ENCODE assay signal across 1 cellular context in the genomic region with DNA sequence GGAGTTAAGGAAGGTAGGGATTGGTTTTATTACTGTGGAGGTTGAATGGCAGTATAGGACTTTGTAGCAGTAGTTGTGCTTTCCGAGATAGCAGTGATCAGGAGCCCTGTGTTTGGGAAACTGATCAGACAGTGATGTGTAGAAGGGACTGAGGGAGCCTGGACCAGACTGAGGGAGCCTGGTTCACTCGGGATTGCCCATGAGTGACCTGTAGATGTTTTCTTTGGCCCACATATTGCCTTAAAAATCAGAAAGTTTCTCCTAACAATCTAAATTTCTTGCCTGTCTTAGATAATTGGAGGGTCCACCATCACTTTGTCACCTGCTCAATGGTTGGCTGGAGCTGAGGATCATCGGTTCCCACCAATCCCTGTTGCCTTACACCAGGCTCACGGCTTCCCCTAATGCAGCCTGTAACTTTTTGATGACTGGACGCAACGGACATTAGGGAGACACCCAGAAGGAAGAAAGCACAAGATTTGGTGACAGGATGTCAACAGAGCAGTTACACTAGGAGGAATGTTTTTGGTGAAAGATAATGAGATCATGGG.
TF ChIP-seq lines count a peak whose summit lies in the region.

No MANE protein-coding gene starts in this region.

TF ChIP-seq in K562, 482 proteins besides CTCF, POLR2A, EP300 and RAD21:
- TF ChIP-seq ZFX (CRISPR knock-in tag; IDR thresholded peaks at IDR 0.05) (no peak), CREB1 (IDR thresholded peaks at IDR 0.05) (no peak), CREB1 (CRISPR knock-in tag; IDR thresholded peaks at IDR 0.05) (no peak), FUS (optimal IDR thresholded peaks at IDR 0.05; ENCODE audit: low read depth, low read length) (no peak), KAT8 (IDR thresholded peaks at IDR 0.05; ENCODE audit: low read depth) (no peak), MEIS2 (IDR thresholded peaks at IDR 0.05; ENCODE audit: partially characterized antibody) (peak; percentile 4), ZNF444 (CRISPR knock-in tag; IDR thresholded peaks at IDR 0.05) (no peak), CREM (IDR thresholded peaks at IDR 0.05; ENCODE audit: low read depth) (no peak), TCF7 (IDR thresholded peaks at IDR 0.05; ENCODE audit: borderline replicate concordance) (no peak), ZNF586 (CRISPR knock-in tag; conservative IDR thresholded peaks at IDR 0.05) (no peak), ZNF143 (CRISPR knock-in tag; IDR thresholded peaks at IDR 0.05) (no peak), NFIX (CRISPR knock-in tag; IDR thresholded peaks at IDR 0.05; ENCODE audit: low read depth) (no peak), GABPB2 (CRISPR knock-in tag; conservative IDR thresholded peaks at IDR 0.05) (no peak), HDAC6 (IDR thresholded peaks at IDR 0.05; ENCODE audit: low read depth, low read length) (no peak), RBM22 (IDR thresholded peaks at IDR 0.05; ENCODE audit: low read depth, low read length, poor library complexity, severe bottlenecking) (no peak), ZBTB8A (IDR thresholded peaks at IDR 0.05; ENCODE audit: partially characterized antibody) (no peak), TBL1XR1 (IDR thresholded peaks at IDR 0.05; ENCODE audit: low read length in 2 of 2) (no peak), SLC30A9 (CRISPR knock-in tag; IDR thresholded peaks at IDR 0.05) (no peak), ZNF583 (CRISPR knock-in tag; IDR thresholded peaks at IDR 0.05) (no peak), ERF (CRISPR knock-in tag; IDR thresholded peaks at IDR 0.05) (no peak), ZNF316 (IDR thresholded peaks at IDR 0.05) (peak; percentile 63), CBFA2T3 (IDR thresholded peaks at IDR 0.05) (0 out of 2 replicates have a peak, but pooled peaks have one; percentile 13), WHSC1 (IDR thresholded peaks at IDR 0.05; ENCODE audit: low read length) (no peak), MTA3 (IDR thresholded peaks at IDR 0.05; ENCODE audit: borderline replicate concordance) (no peak), GATAD2B (IDR thresholded peaks at IDR 0.05; ENCODE audit: borderline replicate concordance) (no peak), RBM14 (IDR thresholded peaks at IDR 0.05; ENCODE audit: borderline replicate concordance, insufficient read depth, low read depth, low read length) (no peak), FOXA1 (IDR thresholded peaks at IDR 0.05; ENCODE audit: borderline replicate concordance) (no peak), ZNF263 (CRISPR knock-in tag; IDR thresholded peaks at IDR 0.05; ENCODE audit: borderline replicate concordance) (0 out of 2 replicates have a peak, but pooled peaks have one; percentile 22), ZSCAN32 (CRISPR knock-in tag; IDR thresholded peaks at IDR 0.05) (no peak), HIVEP1 (CRISPR knock-in tag; IDR thresholded peaks at IDR 0.05) (no peak), CBX5 (IDR thresholded peaks at IDR 0.05; ENCODE audit: borderline replicate concordance, low read depth) (no peak), MTA2 (IDR thresholded peaks at IDR 0.05; ENCODE audit: low read depth) (no peak), ZNF23 (CRISPR knock-in tag; IDR thresholded peaks at IDR 0.05) (no peak), C11orf30 (IDR thresholded peaks at IDR 0.05; ENCODE audit: low read depth) (peak; percentile 64), RBM25 (IDR thresholded peaks at IDR 0.05; ENCODE audit: low read depth, low read length, severe bottlenecking) (no peak), ZNF3 (CRISPR knock-in tag; IDR thresholded peaks at IDR 0.05) (no peak), GATA2 (CRISPR knock-in tag; IDR thresholded peaks at IDR 0.05) (no peak), ZC3H11A (IDR thresholded peaks at IDR 0.05; ENCODE audit: low read depth, low read length) (no peak), NEUROD1 (IDR thresholded peaks at IDR 0.05; ENCODE audit: borderline replicate concordance, low read depth, low read length, partially characterized antibody) (no peak), TCF7L2 (IDR thresholded peaks at IDR 0.05; ENCODE audit: low read depth, low read length) (no peak), TBP (optimal IDR thresholded peaks at IDR 0.05; ENCODE audit: low read depth, low read length) (no peak), ETV5 (CRISPR knock-in tag; IDR thresholded peaks at IDR 0.05; ENCODE audit: low read depth) (0 out of 2 replicates have a peak, but pooled peaks have one; percentile 42), ZNF146 (CRISPR knock-in tag; IDR thresholded peaks at IDR 0.05; ENCODE audit: unreplicated experiment) (no peak), JUND (IDR thresholded peaks at IDR 0.05; ENCODE audit: borderline replicate concordance, low read depth, low read length) (0 out of 2 replicates have a peak, but pooled peaks have one; percentile 9), JUND (tag; IDR thresholded peaks at IDR 0.05; ENCODE audit: borderline replicate concordance, low read depth, low read length) (no peak), RAD51 (IDR thresholded peaks at IDR 0.05; ENCODE audit: borderline replicate concordance, low read depth) (no peak), ZNF165 (CRISPR knock-in tag; IDR thresholded peaks at IDR 0.05; ENCODE audit: borderline replicate concordance) (no peak)
- TF ChIP-seq, protein P1, sequence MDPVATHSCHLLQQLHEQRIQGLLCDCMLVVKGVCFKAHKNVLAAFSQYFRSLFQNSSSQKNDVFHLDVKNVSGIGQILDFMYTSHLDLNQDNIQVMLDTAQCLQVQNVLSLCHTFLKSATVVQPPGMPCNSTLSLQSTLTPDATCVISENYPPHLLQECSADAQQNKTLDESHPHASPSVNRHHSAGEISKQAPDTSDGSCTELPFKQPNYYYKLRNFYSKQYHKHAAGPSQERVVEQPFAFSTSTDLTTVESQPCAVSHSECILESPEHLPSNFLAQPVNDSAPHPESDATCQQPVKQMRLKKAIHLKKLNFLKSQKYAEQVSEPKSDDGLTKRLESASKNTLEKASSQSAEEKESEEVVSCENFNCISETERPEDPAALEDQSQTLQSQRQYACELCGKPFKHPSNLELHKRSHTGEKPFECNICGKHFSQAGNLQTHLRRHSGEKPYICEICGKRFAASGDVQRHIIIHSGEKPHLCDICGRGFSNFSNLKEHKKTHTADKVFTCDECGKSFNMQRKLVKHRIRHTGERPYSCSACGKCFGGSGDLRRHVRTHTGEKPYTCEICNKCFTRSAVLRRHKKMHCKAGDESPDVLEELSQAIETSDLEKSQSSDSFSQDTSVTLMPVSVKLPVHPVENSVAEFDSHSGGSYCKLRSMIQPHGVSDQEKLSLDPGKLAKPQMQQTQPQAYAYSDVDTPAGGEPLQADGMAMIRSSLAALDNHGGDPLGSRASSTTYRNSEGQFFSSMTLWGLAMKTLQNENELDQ (CRISPR knock-in tag; IDR thresholded peaks at IDR 0.05; ENCODE audit: borderline replicate concordance): no peak
- TF ChIP-seq, protein P2, sequence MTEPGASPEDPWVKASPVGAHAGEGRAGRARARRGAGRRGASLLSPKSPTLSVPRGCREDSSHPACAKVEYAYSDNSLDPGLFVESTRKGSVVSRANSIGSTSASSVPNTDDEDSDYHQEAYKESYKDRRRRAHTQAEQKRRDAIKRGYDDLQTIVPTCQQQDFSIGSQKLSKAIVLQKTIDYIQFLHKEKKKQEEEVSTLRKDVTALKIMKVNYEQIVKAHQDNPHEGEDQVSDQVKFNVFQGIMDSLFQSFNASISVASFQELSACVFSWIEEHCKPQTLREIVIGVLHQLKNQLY (CRISPR knock-in tag; conservative IDR thresholded peaks at IDR 0.05): no peak
- TF ChIP-seq, protein P3, sequence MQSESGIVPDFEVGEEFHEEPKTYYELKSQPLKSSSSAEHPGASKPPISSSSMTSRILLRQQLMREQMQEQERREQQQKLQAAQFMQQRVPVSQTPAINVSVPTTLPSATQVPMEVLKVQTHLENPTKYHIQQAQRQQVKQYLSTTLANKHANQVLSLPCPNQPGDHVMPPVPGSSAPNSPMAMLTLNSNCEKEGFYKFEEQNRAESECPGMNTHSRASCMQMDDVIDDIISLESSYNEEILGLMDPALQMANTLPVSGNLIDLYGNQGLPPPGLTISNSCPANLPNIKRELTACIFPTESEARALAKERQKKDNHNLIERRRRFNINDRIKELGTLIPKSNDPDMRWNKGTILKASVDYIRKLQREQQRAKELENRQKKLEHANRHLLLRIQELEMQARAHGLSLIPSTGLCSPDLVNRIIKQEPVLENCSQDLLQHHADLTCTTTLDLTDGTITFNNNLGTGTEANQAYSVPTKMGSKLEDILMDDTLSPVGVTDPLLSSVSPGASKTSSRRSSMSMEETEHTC (IDR thresholded peaks at IDR 0.05): no peak
- TF ChIP-seq, protein P4, sequence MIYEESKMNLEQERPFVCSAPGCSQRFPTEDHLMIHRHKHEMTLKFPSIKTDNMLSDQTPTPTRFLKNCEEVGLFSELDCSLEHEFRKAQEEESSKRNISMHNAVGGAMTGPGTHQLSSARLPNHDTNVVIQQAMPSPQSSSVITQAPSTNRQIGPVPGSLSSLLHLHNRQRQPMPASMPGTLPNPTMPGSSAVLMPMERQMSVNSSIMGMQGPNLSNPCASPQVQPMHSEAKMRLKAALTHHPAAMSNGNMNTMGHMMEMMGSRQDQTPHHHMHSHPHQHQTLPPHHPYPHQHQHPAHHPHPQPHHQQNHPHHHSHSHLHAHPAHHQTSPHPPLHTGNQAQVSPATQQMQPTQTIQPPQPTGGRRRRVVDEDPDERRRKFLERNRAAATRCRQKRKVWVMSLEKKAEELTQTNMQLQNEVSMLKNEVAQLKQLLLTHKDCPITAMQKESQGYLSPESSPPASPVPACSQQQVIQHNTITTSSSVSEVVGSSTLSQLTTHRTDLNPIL (CRISPR knock-in tag; IDR thresholded peaks at IDR 0.05): no peak
- TF ChIP-seq, protein P5, sequence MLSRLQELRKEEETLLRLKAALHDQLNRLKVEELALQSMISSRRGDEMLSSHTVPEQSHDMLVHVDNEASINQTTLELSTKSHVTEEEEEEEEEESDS (CRISPR knock-in tag; IDR thresholded peaks at IDR 0.05): no peak
- TF ChIP-seq, protein P6, sequence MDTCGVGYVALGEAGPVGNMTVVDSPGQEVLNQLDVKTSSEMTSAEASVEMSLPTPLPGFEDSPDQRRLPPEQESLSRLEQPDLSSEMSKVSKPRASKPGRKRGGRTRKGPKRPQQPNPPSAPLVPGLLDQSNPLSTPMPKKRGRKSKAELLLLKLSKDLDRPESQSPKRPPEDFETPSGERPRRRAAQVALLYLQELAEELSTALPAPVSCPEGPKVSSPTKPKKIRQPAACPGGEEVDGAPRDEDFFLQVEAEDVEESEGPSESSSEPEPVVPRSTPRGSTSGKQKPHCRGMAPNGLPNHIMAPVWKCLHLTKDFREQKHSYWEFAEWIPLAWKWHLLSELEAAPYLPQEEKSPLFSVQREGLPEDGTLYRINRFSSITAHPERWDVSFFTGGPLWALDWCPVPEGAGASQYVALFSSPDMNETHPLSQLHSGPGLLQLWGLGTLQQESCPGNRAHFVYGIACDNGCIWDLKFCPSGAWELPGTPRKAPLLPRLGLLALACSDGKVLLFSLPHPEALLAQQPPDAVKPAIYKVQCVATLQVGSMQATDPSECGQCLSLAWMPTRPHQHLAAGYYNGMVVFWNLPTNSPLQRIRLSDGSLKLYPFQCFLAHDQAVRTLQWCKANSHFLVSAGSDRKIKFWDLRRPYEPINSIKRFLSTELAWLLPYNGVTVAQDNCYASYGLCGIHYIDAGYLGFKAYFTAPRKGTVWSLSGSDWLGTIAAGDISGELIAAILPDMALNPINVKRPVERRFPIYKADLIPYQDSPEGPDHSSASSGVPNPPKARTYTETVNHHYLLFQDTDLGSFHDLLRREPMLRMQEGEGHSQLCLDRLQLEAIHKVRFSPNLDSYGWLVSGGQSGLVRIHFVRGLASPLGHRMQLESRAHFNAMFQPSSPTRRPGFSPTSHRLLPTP (IDR thresholded peaks at IDR 0.05; ENCODE audit: borderline replicate concordance, extremely low read depth, insufficient read length): no peak
